In genomic region chr3:77134801-77135200, GRCh38 we compare ENCODE assay signal across 15 cellular contexts.
DNase-seq lines count a peak whose midpoint lies in the region; TF ChIP-seq lines count a peak whose summit lies in the region.
"Had no signal": no experiment of that assay in that cellular context is flagged by ENCODE, and none has a peak within 500 bp of the region (broad histone marks: within the 10 kb centered on the region; RNA-seq: fewer than 3 reads in every experiment).

No MANE protein-coding gene starts in this region.

- 91% methylated on average over 13 of the region's 13 CpGs for WGBS in suprapubic skin

- H3K9me2 ChIP-seq in neural cell (ENCODE audit: insufficient read depth, low read length), result no peaks in the 10 kb centered on the region

- peak overlapping the region; percentile 46 for H3K4me3 ChIP-seq in neural cell (ENCODE audit: low read length)
- no peak overlapping the region for H3K4me3 ChIP-seq in suprapubic skin
- H3K4me3 ChIP-seq: BLaER1 treated with 17β-estradiol and CSF1 and Interleukin-3, amounts not matched to agents 10 nM and 100 nM; SJCRH30 had no signal

- no peaks in the 10 kb centered on the region for H3F3A ChIP-seq in neural cell (ENCODE audit: insufficient read depth, low read length, poor library complexity, severe bottlenecking)

- no peaks in the 10 kb centered on the region for H3K36me3 ChIP-seq in neural cell (ENCODE audit: insufficient read depth, low read length)
- no peaks in the 10 kb centered on the region for H3K36me3 ChIP-seq in suprapubic skin
- H3K36me3 ChIP-seq: BLaER1 treated with 17β-estradiol and CSF1 and Interleukin-3, amounts not matched to agents 10 nM and 100 nM; SJCRH30 had no signal

- no peaks in the 10 kb centered on the region for H3K27me3 ChIP-seq in neural cell (ENCODE audit: insufficient read depth, low read depth, low read length)
- no peaks in the 10 kb centered on the region for H3K27me3 ChIP-seq in suprapubic skin
- H3K27me3 ChIP-seq: BLaER1 treated with 17β-estradiol and CSF1 and Interleukin-3, amounts not matched to agents 10 nM and 100 nM; SJCRH30 had no signal

- H4K20me1 ChIP-seq in neural cell (ENCODE audit: insufficient read depth), result no peaks in the 10 kb centered on the region
- H4K20me1 ChIP-seq: BLaER1 treated with 17β-estradiol and CSF1 and Interleukin-3, amounts not matched to agents 10 nM and 100 nM had no signal

- H3K9me3 ChIP-seq in neural cell (ENCODE audit: low read length) (no peaks in the 10 kb centered on the region), suprapubic skin (no peaks in the 10 kb centered on the region)
- H3K9me3 ChIP-seq: BLaER1 treated with 17β-estradiol and CSF1 and Interleukin-3, amounts not matched to agents 10 nM and 100 nM; SJCRH30 had no signal

- DNase-seq in NCI-H748 (lab: John Stamatoyannopoulos, UW; ENCODE audit: unreplicated experiment) (peak; percentile 23), NCI-H748 treated with DMSO at 0.1 percent for 48 hours (lab: John Stamatoyannopoulos, UW) (no peak), SHP77 (lab: John Stamatoyannopoulos, UW) (peak; percentile 45 to 48), HuH-7 (ENCODE audit: low spot score) (no peak), HK-2 (ENCODE audit: unreplicated experiment) (no peak), suprapubic skin (ENCODE audit: low spot score in 2 of 2) (no peak)
- DNase-seq: GOT3, MV-4-11, NCI-H1436, NCI-H2107, NCI-H446, SJCRH30, SW 1271 had no signal

- H3K4me1 ChIP-seq in suprapubic skin, result no peaks in the 10 kb centered on the region
- H3K4me1 ChIP-seq: BLaER1 treated with 17β-estradiol and CSF1 and Interleukin-3, amounts not matched to agents 10 nM and 100 nM; SJCRH30 had no signal

- no peak overlapping the region for H3K9ac ChIP-seq in neural cell (ENCODE audit: low read length)
- H3K9ac ChIP-seq: BLaER1 treated with 17β-estradiol and CSF1 and Interleukin-3, amounts not matched to agents 10 nM and 100 nM had no signal

- TF ChIP-seq EP300 in neural cell (conservative IDR thresholded peaks at IDR 0.05; ENCODE audit: poor library complexity, severe bottlenecking) (peak; percentile 71), suprapubic skin (IDR thresholded peaks at IDR 0.05) (no peak)

- peaks cover 4% of the 10 kb centered on the region for H3K79me2 ChIP-seq in neural cell (replicated peaks; ENCODE audit: insufficient read depth, low read length)

- no peak for TF ChIP-seq POLR2A in suprapubic skin (IDR thresholded peaks at IDR 0.05)

- no peak for TF ChIP-seq CTCF in neural cell (IDR thresholded peaks at IDR 0.05; ENCODE audit: poor library complexity, severe bottlenecking)
- TF ChIP-seq CTCF in suprapubic skin (IDR thresholded peaks at IDR 0.05), result no peak

- no peak overlapping the region for H2AFZ ChIP-seq in neural cell (ENCODE audit: low read depth, low read length)

- H3K27ac ChIP-seq in neural cell (ENCODE audit: low read length), result no peak overlapping the region
- no peak overlapping the region for H3K27ac ChIP-seq in suprapubic skin
- H3K27ac ChIP-seq: BLaER1 treated with 17β-estradiol and CSF1 and Interleukin-3, amounts not matched to agents 10 nM and 100 nM; SJCRH30 had no signal

- TF ChIP-seq RAD21 in neural cell (conservative IDR thresholded peaks at IDR 0.05), result no peak

- no peak overlapping the region for H3K4me2 ChIP-seq in neural cell (ENCODE audit: low read length)
- H3K4me2 ChIP-seq: BLaER1 treated with 17β-estradiol and CSF1 and Interleukin-3, amounts not matched to agents 10 nM and 100 nM had no signal

TF ChIP-seq in neural cell, 6 proteins besides CTCF, POLR2A, EP300 and RAD21:
- TF ChIP-seq SMC3 (conservative IDR thresholded peaks at IDR 0.05; ENCODE audit: poor library complexity) (no peak), MXI1 (conservative IDR thresholded peaks at IDR 0.05; ENCODE audit: poor library complexity, severe bottlenecking) (no peak), TAF1 (IDR thresholded peaks at IDR 0.05; ENCODE audit: low read depth) (no peak), POLR2AphosphoS5 (IDR thresholded peaks at IDR 0.05) (peak; percentile 69), REST (IDR thresholded peaks at IDR 0.05; ENCODE audit: borderline replicate concordance) (no peak)
TF ChIP-seq in neural cell: peak in this region for 1.

Comparison
In these comparisons a context has a peak if more than half of its experiments do, and no peak if none do; other contexts are left out.
1. DNase-seq: peak in NCI-H748 (single experiment) and SHP77 (2 of 2); none in NCI-H748 treated with DMSO at 0.1 percent for 48 hours (single experiment), HuH-7 (single experiment), HK-2 (single experiment) and suprapubic skin (0 of 2).